ENCODE assay signal across 17 cellular contexts in the genomic region with DNA sequence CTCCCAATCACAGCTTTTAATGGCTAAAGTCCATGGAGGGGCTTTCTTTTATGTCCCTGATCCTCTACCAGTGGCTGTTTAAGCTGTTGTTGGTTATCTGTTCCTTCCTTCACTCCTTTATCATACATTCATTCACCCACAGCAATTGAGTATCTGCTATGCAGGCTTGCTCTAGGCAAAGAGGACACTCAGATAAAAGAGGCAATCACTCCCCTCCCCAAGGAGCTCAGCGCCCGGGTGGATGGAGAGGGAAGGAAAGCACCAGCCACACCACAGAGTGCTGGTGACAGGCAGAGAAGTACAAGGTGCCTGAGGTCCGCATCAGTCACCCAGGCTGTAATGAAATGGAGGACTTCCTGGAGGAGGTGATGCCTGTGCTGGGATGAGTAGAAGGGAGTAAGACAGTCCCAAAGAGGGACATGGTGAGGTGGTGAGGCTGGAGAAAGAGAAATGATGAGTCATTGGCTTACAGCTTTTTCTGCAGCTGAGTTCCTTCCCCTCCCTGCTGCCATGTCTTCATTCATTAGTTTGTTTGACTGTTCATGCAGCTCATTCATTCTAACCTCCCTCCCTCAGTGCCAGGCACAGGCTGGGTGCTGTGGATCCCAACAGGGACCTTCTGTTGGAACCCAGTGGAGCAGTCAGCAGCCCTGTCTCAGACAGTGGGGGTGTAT. TPM values are rescaled to one million over a fixed set of nuclear protein-coding genes. Genes with fewer than 3 reads are reported as not detected.
DNase-seq lines count a peak whose midpoint lies in the region; ATAC-seq and TF ChIP-seq lines count a peak whose summit lies in the region.
"Had no signal": no experiment of that assay in that cellular context is flagged by ENCODE, and none has a peak within 500 bp of the region (broad histone marks: within the 10 kb centered on the region; RNA-seq: fewer than 3 reads in every experiment).

No MANE protein-coding gene starts in this region.

- no peak overlapping the region for H3K9ac ChIP-seq in mammary epithelial cell (ENCODE audit: insufficient read depth, low read length)

- in situ Hi-C loops in mammary epithelial cell (cut with MboI; ENCODE audit: low sequenced_read_pairs in 2 of 2): no loop called here

- TF ChIP-seq POLR2A in breast epithelium (IDR thresholded peaks at IDR 0.05): no peak

- H3K4me1 Mint-ChIP-seq in osteocyte (ENCODE audit: unreplicated experiment): no peaks in the 10 kb centered on the region

- H3K4me1 ChIP-seq in mammary epithelial cell (ENCODE audit: insufficient read depth, low read length): no peaks in the 10 kb centered on the region
- H3K4me1 ChIP-seq in breast epithelium: peaks cover 0 to 4% of the 10 kb centered on the region in 2 donors

- no peak overlapping the region for H3K4me3 ChIP-seq in mammary epithelial cell (replicated peaks in 1 of 3; ENCODE audit: insufficient read depth in 1 of 3, low read depth in 2 of 3, low read length in 3 of 3)
- no peak overlapping the region for H3K4me3 ChIP-seq in breast epithelium
- H3K4me3 ChIP-seq in fibroblast of pulmonary artery (replicated peaks; ENCODE audit: low read depth, low read length): no peak overlapping the region
- H3K4me3 ChIP-seq: heart right ventricle had no signal

- peaks cover 83% of the 10 kb centered on the region for H3K27me3 Mint-ChIP-seq in osteocyte (ENCODE audit: unreplicated experiment)

- dilution Hi-C loops in mammary epithelial cell (cut with HindIII; ENCODE audit: low sequenced_read_pairs): no loop called here

- H3K9me3 ChIP-seq in mammary epithelial cell (replicated peaks; ENCODE audit: insufficient read depth, low read length) (no peaks in the 10 kb centered on the region), breast epithelium (no peaks in the 10 kb centered on the region)
- H3K9me3 ChIP-seq: heart right ventricle had no signal

- H3K27me3 ChIP-seq in mammary epithelial cell (ENCODE audit: insufficient read depth, low read length) (peaks cover 3% of the 10 kb centered on the region), breast epithelium (peaks cover 0 to 9% of the 10 kb centered on the region in 2 donors)

- H3K27ac Mint-ChIP-seq in osteocyte (ENCODE audit: unreplicated experiment): no peak overlapping the region

- H2AFZ ChIP-seq in mammary epithelial cell (ENCODE audit: low read depth, low read length): no peak overlapping the region

- WGBS in mammary epithelial cell (ENCODE audit: low coverage, missing lambda C conversion rate): 98% methylated on average over 3 of the region's 3 CpGs

- peak; percentile 16 for DNase-seq in mammary epithelial cell
- no peak for DNase-seq in breast epithelium (ENCODE audit: low spot score in 2 of 2)
- peak; percentile 37 for DNase-seq in RPMI7951 (ENCODE audit: low read depth)
- peak; percentile 17 for DNase-seq in fibroblast of pulmonary artery (ENCODE audit: low read depth)
- peak; percentile 23 for DNase-seq in superior temporal gyrus (ENCODE audit: extremely low spot score)
- no peak for DNase-seq in osteocyte (ENCODE audit: extremely low spot score, unreplicated experiment)
- DNase-seq: activated gamma-delta T cell; cortex of kidney; GDM1; heart right ventricle; NCI-H1092; NCI-H2171 treated with DMSO at 0.1 percent for 48 hours; occipital lobe; stimulated activated naive CD4-positive, alpha-beta T cell had no signal

- ATAC-seq in HG03520 (IDR thresholded peaks at IDR 0.05; ENCODE audit: unreplicated experiment) (no peak), GM18858 (IDR thresholded peaks at IDR 0.05; ENCODE audit: unreplicated experiment) (no peak)
- ATAC-seq: heart right ventricle had no signal

- no peaks in the 10 kb centered on the region for H4K20me1 ChIP-seq in mammary epithelial cell (ENCODE audit: insufficient read depth, low read length)

- no TSS peak for BruUV-seq in mammary epithelial cell (replicated peaks; lab: Mats Ljungman, UMichigan)

- no peak overlapping the region for H3K4me2 ChIP-seq in mammary epithelial cell (ENCODE audit: insufficient read depth, low read depth, low read length)

- H3K9me3 Mint-ChIP-seq in osteocyte (ENCODE audit: unreplicated experiment): no peaks in the 10 kb centered on the region

- H3K36me3 ChIP-seq in mammary epithelial cell (ENCODE audit: insufficient read depth, low read length): no peaks in the 10 kb centered on the region
- no peaks in the 10 kb centered on the region for H3K36me3 ChIP-seq in breast epithelium
- H3K36me3 ChIP-seq: heart right ventricle had no signal

- H3K79me2 ChIP-seq in mammary epithelial cell (ENCODE audit: insufficient read depth, low read length): no peaks in the 10 kb centered on the region

- no peak overlapping the region for H3K4me3 Mint-ChIP-seq in osteocyte (ENCODE audit: unreplicated experiment)

- CTCF ChIA-PET in mammary epithelial cell (lab: Charles Lee; ENCODE audit: low non-redundant PET): no interaction called here

- TF ChIP-seq CTCF in mammary epithelial cell (conservative IDR thresholded peaks at IDR 0.05 in 1 of 2, IDR thresholded peaks at IDR 0.05 in 1 of 2; ENCODE audit: extremely low read depth in 1 of 2, insufficient read depth in 1 of 2, low read depth in 1 of 2, low read length in 2 of 2): no peak
- TF ChIP-seq CTCF in breast epithelium (IDR thresholded peaks at IDR 0.05): no peak
- no peak for TF ChIP-seq CTCF in fibroblast of pulmonary artery (IDR thresholded peaks at IDR 0.05; ENCODE audit: low read length, missing control alignments)
- no peak for TF ChIP-seq CTCF in osteocyte (IDR thresholded peaks at IDR 0.05)

- intact Hi-C loops in mammary epithelial cell (cut with micrococcal nuclease): no loop called here
- intact Hi-C loops in breast epithelium (cut with DNase I; ENCODE audit: low total_unique reads): no loop called here

- no peak overlapping the region for H3K27ac ChIP-seq in mammary epithelial cell (ENCODE audit: insufficient read depth, low read depth, low read length)
- H3K27ac ChIP-seq in breast epithelium: no peak overlapping the region
- H3K27ac ChIP-seq: heart right ventricle had no signal

- H3K36me3 Mint-ChIP-seq in osteocyte (ENCODE audit: unreplicated experiment): no peaks in the 10 kb centered on the region

RNA-seq across cellular contexts. Expression of a gene that starts 12.8 kb away (rescaled TPM):
- total RNA-seq in mammary epithelial cell: 10 to 100 TPM; 16.3 to 25.5 TPM
- polyA plus RNA-seq in mammary epithelial cell: 33.5 TPM
- 17.4 TPM for polyA minus RNA-seq in mammary epithelial cell
- 10 to 100 TPM in 2 of 3 donors, 1 to 10 TPM in 1; 3.4 to 27.8 (median 17.7) TPM for total RNA-seq in breast epithelium
- 6.4 and 10.1 TPM in 2 replicates for total RNA-seq in RPMI7951 (2014; rRNA removed; shearing (Covaris generic))
- total RNA-seq in osteocyte: 2.8 and 3.6 TPM in 2 replicates
- total RNA-seq: epithelial cell of proximal tubule had no signal

Comparison
In these comparisons a context has a peak if more than half of its experiments do, and no peak if none do; other contexts are left out.
1. DNase-seq: peak in mammary epithelial cell (single experiment), RPMI7951 (single experiment), fibroblast of pulmonary artery (single experiment) and superior temporal gyrus (single experiment); none in breast epithelium (0 of 2) and osteocyte (single experiment).